9 cellular contexts compared by ENCODE assay signal in the genomic region with DNA sequence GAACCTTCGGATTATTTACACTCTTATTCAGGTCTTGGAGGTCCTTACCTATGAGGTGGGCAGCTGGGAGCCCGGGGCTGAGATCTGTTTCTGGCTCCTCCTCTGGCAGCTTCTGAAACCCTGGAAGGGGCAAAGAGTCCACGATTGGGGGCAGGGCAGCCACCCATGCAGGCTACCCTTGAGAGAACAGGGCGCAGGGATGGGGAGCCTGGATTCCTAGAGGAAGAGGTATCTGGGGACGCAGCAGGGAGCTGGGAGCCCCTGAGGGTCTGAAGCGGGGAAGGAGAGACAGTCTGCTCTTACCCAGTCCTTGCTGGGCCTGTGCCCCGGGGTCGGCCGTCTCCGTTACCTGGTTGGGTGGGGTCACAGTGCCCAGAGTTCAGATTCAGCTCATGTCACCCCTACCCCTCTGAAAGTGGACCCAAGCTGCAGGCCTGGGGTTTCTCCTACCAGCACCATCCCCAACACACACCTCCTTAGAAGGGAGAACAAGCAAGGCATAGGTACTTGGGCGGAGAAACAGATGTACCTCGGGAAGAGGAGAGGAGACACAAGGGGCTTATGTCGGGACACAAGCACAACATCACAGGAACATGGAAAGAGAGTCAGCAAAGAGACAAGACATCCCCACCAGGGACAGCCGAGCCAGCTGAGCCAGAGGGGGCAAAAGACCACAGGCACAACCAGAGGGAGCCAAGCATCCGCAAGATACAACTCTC. TPM values are rescaled to one million over a fixed set of nuclear protein-coding genes. Genes with fewer than 3 reads are reported as not detected.
DNase-seq lines count a peak whose midpoint lies in the region; ATAC-seq and TF ChIP-seq lines count a peak whose summit lies in the region.
"Had no signal": no experiment of that assay in that cellular context is flagged by ENCODE, and none has a peak within 500 bp of the region (broad histone marks: within the 10 kb centered on the region; RNA-seq: fewer than 3 reads in every experiment).

No MANE protein-coding gene starts in this region.

- WGBS in stomach, 5 donors: 30 to 39% (median 33%) methylated on average over 13 to 15 of the region's 15 CpGs

- H3K4me3 ChIP-seq in adipocyte (ENCODE audit: low read length) (peak overlapping the region; percentile 96), stomach (peak overlapping the region; percentile 65 to 76 (median 72))

- H3K27ac Mint-ChIP-seq in activated CD4-positive, alpha-beta T cell treated with anti-CD3 and anti-CD28 coated beads, Interleukin-2, amount 10 ng/mL, durations not matched to agents 24 days and 14 days: peak overlapping the region; percentile 91
- H3K27ac Mint-ChIP-seq in immature natural killer cell: peak overlapping the region; percentile 89 to 99 (median 96)

- no peak for TF ChIP-seq POLR2A in stomach (IDR thresholded peaks at IDR 0.05)

- no peaks in the 10 kb centered on the region for H3K27me3 Mint-ChIP-seq in activated CD4-positive, alpha-beta T cell treated with anti-CD3 and anti-CD28 coated beads, Interleukin-2, amount 10 ng/mL, durations not matched to agents 24 days and 14 days
- peaks cover 1 to 8% (median 3%) of the 10 kb centered on the region in 3 donors for H3K27me3 Mint-ChIP-seq in immature natural killer cell (ENCODE audit: low read depth in 3 of 3)

- H3K36me3 ChIP-seq in adipocyte (ENCODE audit: control insufficient read depth, insufficient read depth, low read length, severe bottlenecking) (no peaks in the 10 kb centered on the region), stomach (no peaks in the 10 kb centered on the region)

- peaks cover 10% of the 10 kb centered on the region for H3K4me1 ChIP-seq in adipocyte (ENCODE audit: control insufficient read depth, insufficient read depth, low read length)
- H3K4me1 ChIP-seq in stomach: peaks cover 9 to 58% (median 23%) of the 10 kb centered on the region in 4 donors

- intact Hi-C loops in activated CD4-positive, alpha-beta T cell treated with anti-CD3 and anti-CD28 coated beads, Interleukin-2, amount 10 ng/mL, durations not matched to agents 24 days and 14 days (cut with micrococcal nuclease): loop anchor here (1.0 to 5.0 kb wide), 6 partner anchors 17 to 156 kb away; partner anchors contain the start of genes CLIC1, NFKBIL1 and PRRC2A
- intact Hi-C loops in stomach (cut with DNase I; ENCODE audit: low total_unique reads): no loop called here

- ATAC-seq in HG03095 (IDR thresholded peaks at IDR 0.05; ENCODE audit: unreplicated experiment): no peak

- peaks cover 54% of the 10 kb centered on the region for H3K36me3 Mint-ChIP-seq in activated CD4-positive, alpha-beta T cell treated with anti-CD3 and anti-CD28 coated beads, Interleukin-2, amount 10 ng/mL, durations not matched to agents 24 days and 14 days (ENCODE audit: low read depth)
- peaks cover 4 to 14% (median 13%) of the 10 kb centered on the region in 3 donors for H3K36me3 Mint-ChIP-seq in immature natural killer cell

- peaks cover 63% of the 10 kb centered on the region for H3K4me1 Mint-ChIP-seq in activated CD4-positive, alpha-beta T cell treated with anti-CD3 and anti-CD28 coated beads, Interleukin-2, amount 10 ng/mL, durations not matched to agents 24 days and 14 days
- peaks cover 77 to 82% of the 10 kb centered on the region in 2 donors for H3K4me1 Mint-ChIP-seq in immature natural killer cell

- peak overlapping the region; percentile 60 to 89 (median 86) for H3K27ac ChIP-seq in stomach

- DNase-seq in activated CD4-positive, alpha-beta T cell treated with anti-CD3 and anti-CD28 coated beads, Interleukin-2, amount 10 ng/mL, durations not matched to agents 24 days and 14 days: peak; percentile 75
- no peak for DNase-seq in activated CD4-positive, alpha-beta T cell treated with anti-CD3 and anti-CD28 coated beads, Interleukin-2, amount 50 U/mL, for 1 hour
- DNase-seq in adipocyte (ENCODE audit: low read depth) (no peak), immature natural killer cell (peak in 1 of 3 donors; percentile 27), stomach (no peak), SKM-1 (lab: John Stamatoyannopoulos, UW; ENCODE audit: unreplicated experiment) (no peak), NCI-H345 treated with DMSO at 0.1 percent for 48 hours (lab: John Stamatoyannopoulos, UW; ENCODE audit: unreplicated experiment) (no peak)

- no peak for TF ChIP-seq CTCF in stomach (IDR thresholded peaks at IDR 0.05)

- H3K9me3 ChIP-seq in adipocyte (ENCODE audit: control insufficient read depth, low read length) (no peaks in the 10 kb centered on the region), stomach (no peaks in the 10 kb centered on the region)

- no peak for TF ChIP-seq EP300 in stomach (IDR thresholded peaks at IDR 0.05)

- H3K27me3 ChIP-seq in adipocyte (replicated peaks; ENCODE audit: control insufficient read depth, insufficient read depth, low read length) (no peaks in the 10 kb centered on the region), stomach (peaks cover 0 to 2% (median 0%) of the 10 kb centered on the region in 3 donors)

- H3K9me3 Mint-ChIP-seq in activated CD4-positive, alpha-beta T cell treated with anti-CD3 and anti-CD28 coated beads, Interleukin-2, amount 10 ng/mL, durations not matched to agents 24 days and 14 days: no peaks in the 10 kb centered on the region
- H3K9me3 Mint-ChIP-seq in immature natural killer cell: no peaks in the 10 kb centered on the region

- peak overlapping the region; percentile 94 for H3K4me3 Mint-ChIP-seq in activated CD4-positive, alpha-beta T cell treated with anti-CD3 and anti-CD28 coated beads, Interleukin-2, amount 10 ng/mL, durations not matched to agents 24 days and 14 days
- peak overlapping the region; percentile 96 to 100 (median 99) for H3K4me3 Mint-ChIP-seq in immature natural killer cell

- H3K9ac ChIP-seq in adipocyte (ENCODE audit: low read length): peak overlapping the region; percentile 96

RNA-seq across cellular contexts. Expression of gene LTB, which starts 0.6 kb away (rescaled TPM):
- 134 and 136 TPM in 2 replicates for total RNA-seq in activated CD4-positive, alpha-beta T cell treated with anti-CD3 and anti-CD28 coated beads, Interleukin-2, amount 10 ng/mL, durations not matched to agents 24 days and 14 days
- polyA plus RNA-seq in immature natural killer cell: 100 to 1,000 TPM; 132 to 137 (median 133) TPM
- total RNA-seq in stomach: 1 to 10 TPM in 1 of 5 donors, not detected in 4; 4.8 TPM
- 10 to 100 TPM in 1 of 3 donors, 1 to 10 TPM in 2; 4.2 to 13.4 (median 9.0) TPM for polyA plus RNA-seq in stomach

RNA-seq across cellular contexts. Expression of gene LST1, which starts 4.4 kb away (rescaled TPM):
- total RNA-seq in activated CD4-positive, alpha-beta T cell treated with anti-CD3 and anti-CD28 coated beads, Interleukin-2, amount 10 ng/mL, durations not matched to agents 24 days and 14 days: 42.6 and 46.4 TPM in 2 replicates
- 10 to 100 TPM; 20.3 to 44.8 (median 42.3) TPM for polyA plus RNA-seq in immature natural killer cell
- 1 to 10 TPM in 2 of 5 donors, not detected in 3; 2.9 to 6.7 TPM for total RNA-seq in stomach
- 10 to 100 TPM in 2 of 3 donors, 1 to 10 TPM in 1; 8.8 to 35.4 (median 26.7) TPM for polyA plus RNA-seq in stomach

RNA-seq across cellular contexts. Expression of gene TNF, which starts 6.3 kb away (rescaled TPM):
- total RNA-seq in activated CD4-positive, alpha-beta T cell treated with anti-CD3 and anti-CD28 coated beads, Interleukin-2, amount 10 ng/mL, durations not matched to agents 24 days and 14 days: 294 and 303 TPM in 2 replicates
- 1 to 10 TPM; 2.1 to 5.9 (median 5.6) TPM for polyA plus RNA-seq in immature natural killer cell
- under 1 TPM in 1 of 5 donors, not detected in 4; 0.58 TPM for total RNA-seq in stomach
- polyA plus RNA-seq in stomach: under 1 TPM in 2 of 3 donors, not detected in 1; 0.28 to 0.31 TPM

RNA-seq across cellular contexts. Expression of gene LTA, which starts 9.6 kb away (rescaled TPM):
- 622 and 631 TPM in 2 replicates for total RNA-seq in activated CD4-positive, alpha-beta T cell treated with anti-CD3 and anti-CD28 coated beads, Interleukin-2, amount 10 ng/mL, durations not matched to agents 24 days and 14 days
- polyA plus RNA-seq in immature natural killer cell: 1 to 10 TPM; 1.4 to 6.6 (median 3.1) TPM
- not detected for total RNA-seq in stomach
- polyA plus RNA-seq in stomach: under 1 TPM in 1 of 3 donors, not detected in 2; 0.18 TPM

RNA-seq across cellular contexts. Expression of gene NCR3, which starts 11.1 kb away (rescaled TPM):
- 12.2 and 14.5 TPM in 2 replicates for total RNA-seq in activated CD4-positive, alpha-beta T cell treated with anti-CD3 and anti-CD28 coated beads, Interleukin-2, amount 10 ng/mL, durations not matched to agents 24 days and 14 days
- 100 to 1,000 TPM; 393 to 414 (median 409) TPM for polyA plus RNA-seq in immature natural killer cell
- total RNA-seq in stomach: not detected
- polyA plus RNA-seq in stomach: under 1 TPM in 1 of 3 donors, not detected in 2; 0.25 TPM
- total RNA-seq: Daoy had no signal

Comparison
In these comparisons a context has a peak if more than half of its experiments do, and no peak if none do; other contexts are left out.
1. RNA of gene LTB, which starts 0.6 kb away (total RNA-seq): 134 to 136 TPM in activated CD4-positive, alpha-beta T cell treated with anti-CD3 and anti-CD28 coated beads, Interleukin-2, amount 10 ng/mL, durations not matched to agents 24 days and 14 days; 4.8 TPM in stomach; every median in the first group is over 10 times any median in the second.
2. RNA of gene TNF, which starts 6.3 kb away (total RNA-seq): 294 to 303 TPM in activated CD4-positive, alpha-beta T cell treated with anti-CD3 and anti-CD28 coated beads, Interleukin-2, amount 10 ng/mL, durations not matched to agents 24 days and 14 days; 0.58 TPM in stomach; every median in the first group is over 100 times any median in the second.